Comparison of ENCODE assay signal across 1 cellular context in genomic region chr18:9418047-9418690, GRCh38.
TF ChIP-seq lines count a peak whose summit lies in the region.

No MANE protein-coding gene starts in this region.

TF ChIP-seq in IMR-90, 13 proteins besides CTCF, POLR2A, EP300 and RAD21:
- TF ChIP-seq NFE2L2 (IDR thresholded peaks at IDR 0.05; ENCODE audit: low read depth, low read length) (no peak), MXI1 (IDR thresholded peaks at IDR 0.05; ENCODE audit: borderline replicate concordance, low read depth, low read length) (no peak), BHLHE40 (IDR thresholded peaks at IDR 0.05; ENCODE audit: low read depth, low read length) (no peak), FOS (IDR thresholded peaks at IDR 0.05; ENCODE audit: low read depth, low read length) (no peak), USF2 (IDR thresholded peaks at IDR 0.05; ENCODE audit: low read depth, low read length) (no peak), ELK1 (IDR thresholded peaks at IDR 0.05; ENCODE audit: borderline replicate concordance, low read depth, low read length) (no peak), RCOR1 (IDR thresholded peaks at IDR 0.05; ENCODE audit: insufficient replicate concordance, low read length) (no peak), RFX5 (IDR thresholded peaks at IDR 0.05; ENCODE audit: low read depth, low read length) (no peak), MAFK (IDR thresholded peaks at IDR 0.05; ENCODE audit: low read depth, low read length) (no peak), SMC3 (IDR thresholded peaks at IDR 0.05; ENCODE audit: low read depth, low read length) (no peak), MAZ (IDR thresholded peaks at IDR 0.05; ENCODE audit: borderline replicate concordance, low read depth, low read length) (no peak), CHD1 (IDR thresholded peaks at IDR 0.05; ENCODE audit: low read depth, low read length) (no peak), CEBPB (IDR thresholded peaks at IDR 0.05; ENCODE audit: low read depth, low read length) (no peak)
